In the genomic region with DNA sequence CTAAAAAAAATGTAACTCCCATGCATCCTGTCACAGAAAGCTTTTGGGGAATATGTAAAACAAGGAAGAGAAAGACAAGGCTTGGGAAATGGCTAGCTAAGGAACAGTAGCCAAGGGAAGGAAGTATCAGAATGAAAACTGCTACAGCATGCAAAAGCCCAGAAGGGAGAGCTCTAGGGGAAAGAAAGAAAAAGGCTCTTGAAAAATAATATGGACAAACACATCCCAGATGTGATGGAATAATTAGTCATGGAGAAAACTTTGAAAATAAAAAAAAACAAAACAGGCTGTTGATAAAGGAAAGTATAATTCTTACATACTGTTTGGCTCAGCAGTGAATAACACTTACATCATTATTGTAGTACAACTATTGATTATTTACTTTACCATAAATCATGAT, we compare ENCODE assay signal across 1 cellular context.
TF ChIP-seq lines count a peak whose summit lies in the region.

No MANE protein-coding gene starts in this region.

TF ChIP-seq in IMR-90, 13 proteins besides CTCF, POLR2A, EP300 and RAD21:
- TF ChIP-seq MXI1 (IDR thresholded peaks at IDR 0.05; ENCODE audit: borderline replicate concordance, low read depth, low read length), result no peak
- TF ChIP-seq MAZ (IDR thresholded peaks at IDR 0.05; ENCODE audit: borderline replicate concordance, low read depth, low read length), result no peak
- TF ChIP-seq FOS (IDR thresholded peaks at IDR 0.05; ENCODE audit: low read depth, low read length), result no peak
- TF ChIP-seq MAFK (IDR thresholded peaks at IDR 0.05; ENCODE audit: low read depth, low read length), result no peak
- TF ChIP-seq, protein P1, sequence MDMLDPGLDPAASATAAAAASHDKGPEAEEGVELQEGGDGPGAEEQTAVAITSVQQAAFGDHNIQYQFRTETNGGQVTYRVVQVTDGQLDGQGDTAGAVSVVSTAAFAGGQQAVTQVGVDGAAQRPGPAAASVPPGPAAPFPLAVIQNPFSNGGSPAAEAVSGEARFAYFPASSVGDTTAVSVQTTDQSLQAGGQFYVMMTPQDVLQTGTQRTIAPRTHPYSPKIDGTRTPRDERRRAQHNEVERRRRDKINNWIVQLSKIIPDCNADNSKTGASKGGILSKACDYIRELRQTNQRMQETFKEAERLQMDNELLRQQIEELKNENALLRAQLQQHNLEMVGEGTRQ (IDR thresholded peaks at IDR 0.05; ENCODE audit: low read depth, low read length), result no peak
- no peak for TF ChIP-seq NFE2L2 (IDR thresholded peaks at IDR 0.05; ENCODE audit: low read depth, low read length)
- no peak for TF ChIP-seq RFX5 (IDR thresholded peaks at IDR 0.05; ENCODE audit: low read depth, low read length)
- no peak for TF ChIP-seq RCOR1 (IDR thresholded peaks at IDR 0.05; ENCODE audit: insufficient replicate concordance, low read length)
- TF ChIP-seq SMC3 (IDR thresholded peaks at IDR 0.05; ENCODE audit: low read depth, low read length), result no peak
- no peak for TF ChIP-seq CEBPB (IDR thresholded peaks at IDR 0.05; ENCODE audit: low read depth, low read length)
- TF ChIP-seq CHD1 (IDR thresholded peaks at IDR 0.05; ENCODE audit: low read depth, low read length), result no peak
TF ChIP-seq in IMR-90: peak in this region for 0.
